8 cellular contexts compared by ENCODE assay signal in genomic region chr5:54517512-54518145, GRCh38. TPM values are rescaled to one million over a fixed set of nuclear protein-coding genes. Genes with fewer than 3 reads are reported as not detected.
DNase-seq lines count a peak whose midpoint lies in the region; ATAC-seq and TF ChIP-seq lines count a peak whose summit lies in the region.

Gene SNX18 (plus strand): TSS chr5:54517759. CDS start chr5:54517953, 194 bp downstream.

- H3K4me1 ChIP-seq in right cardiac atrium (ENCODE audit: control insufficient read depth, insufficient read depth, low read length) (peaks cover 5% of the 10 kb centered on the region), rectal smooth muscle tissue (ENCODE audit: control insufficient read depth, insufficient read depth, low read length) (peaks cover 19% of the 10 kb centered on the region), vagina (peaks cover 32% of the 10 kb centered on the region)

- peak within 1 kb of the TSS; percentile 84 for H3K27ac ChIP-seq in angular gyrus (ENCODE audit: low read depth, low read length)
- peak within 1 kb of the TSS; percentile 70 for H3K27ac ChIP-seq in right cardiac atrium (ENCODE audit: low read length)
- peak within 1 kb of the TSS; percentile 78 for H3K27ac ChIP-seq in rectal smooth muscle tissue (ENCODE audit: low read depth, low read length)
- peak within 1 kb of the TSS; percentile 96 for H3K27ac ChIP-seq in vagina

- peak; percentile 90 to 98 (median 97) for TF ChIP-seq CTCF in vagina (IDR thresholded peaks at IDR 0.05)

- H3K4me3 ChIP-seq in right cardiac atrium (ENCODE audit: low read length) = peak within 1 kb of the TSS; percentile 81
- peak within 1 kb of the TSS; percentile 85 for H3K4me3 ChIP-seq in rectal smooth muscle tissue (ENCODE audit: low read length)
- peak within 1 kb of the TSS; percentile 78 to 93 for H3K4me3 ChIP-seq in vagina

- TF ChIP-seq POLR2A in GM15510 (IDR thresholded peaks at IDR 0.05; ENCODE audit: borderline replicate concordance, extremely low read depth, insufficient read length) = peak; percentile 42
- peak in 1 of 2 donors; percentile 78 for TF ChIP-seq POLR2A in vagina (IDR thresholded peaks at IDR 0.05)

- ATAC-seq in HG02870 (IDR thresholded peaks at IDR 0.05; ENCODE audit: unreplicated experiment) (peak; percentile 92), right cardiac atrium (peak; percentile 95 to 96)

- H3K9me3 ChIP-seq in right cardiac atrium (ENCODE audit: control insufficient read depth, low read length) (no peaks in the 10 kb centered on the region), vagina (no peaks in the 10 kb centered on the region)

- no peaks in the 10 kb centered on the region for H3K27me3 ChIP-seq in right cardiac atrium (ENCODE audit: control insufficient read depth, insufficient read depth)
- H3K27me3 ChIP-seq in rectal smooth muscle tissue (ENCODE audit: control insufficient read depth, insufficient read depth, low read length) = no peaks in the 10 kb centered on the region
- no peaks in the 10 kb centered on the region for H3K27me3 ChIP-seq in vagina

- intact Hi-C loops in right cardiac atrium (cut with DNase I) = loop anchor here (1.0 to 10.0 kb wide), 4 partner anchors 247 to 350 kb away; no protein-coding TSS in a partner anchor
- intact Hi-C loops in vagina (cut with DNase I) = loop anchor here (5.0 to 10.0 kb wide), 2 partner anchors 237 to 345 kb away; no protein-coding TSS in a partner anchor

- under 1% methylated on average over 88 of the region's 88 CpGs for WGBS in right cardiac atrium

- peak; percentile 87 for DNase-seq in NCI-H146 (lab: John Stamatoyannopoulos, UW)
- peak; percentile 85 to 96 (median 87) for DNase-seq in T-helper 2 cell
- DNase-seq in right cardiac atrium = peak; percentile 94 to 97 (median 97)
- no peak for DNase-seq in vagina (ENCODE audit: extremely low spot score in 2 of 2)

- H3K9ac ChIP-seq in rectal smooth muscle tissue (ENCODE audit: low read length) = peak within 1 kb of the TSS; percentile 66

- H3K36me3 ChIP-seq in rectal smooth muscle tissue (ENCODE audit: control insufficient read depth, insufficient read depth, low read length) = peaks cover 5% of the 10 kb centered on the region
- peaks cover 0 to 9% of the 10 kb centered on the region in 2 donors for H3K36me3 ChIP-seq in vagina

RNA-seq across cellular contexts. Expression of gene SNX18, which starts in this region (rescaled TPM):
- total RNA-seq in right cardiac atrium (10 to 100 TPM; 12.0 to 14.0 (median 12.8) TPM), vagina (63.1 TPM)
- polyA plus RNA-seq in right cardiac atrium = 3.8 TPM

Comparison
In these comparisons a context has a peak if more than half of its experiments do, and no peak if none do; other contexts are left out.
1. DNase-seq: peak in NCI-H146 (single experiment), T-helper 2 cell (5 of 5) and right cardiac atrium (3 of 3); none in vagina (0 of 2).
2. Peak in every context shown above with its lines, with median percentiles within 50 percentile points of each other: H3K27ac ChIP-seq and H3K4me3 ChIP-seq.